ENCODE assay signal across 9 cellular contexts in genomic region chr1:16215882-16216753, GRCh38. TPM values are rescaled to one million over a fixed set of nuclear protein-coding genes. Genes with fewer than 3 reads are reported as not detected.
DNase-seq lines count a peak whose midpoint lies in the region; ATAC-seq and TF ChIP-seq lines count a peak whose summit lies in the region.
"Had no signal": no experiment of that assay in that cellular context is flagged by ENCODE, and none has a peak within 500 bp of the region (broad histone marks: within the 10 kb centered on the region; RNA-seq: fewer than 3 reads in every experiment).

No MANE protein-coding gene starts in this region.

- no peaks in the 10 kb centered on the region for H3K9me3 Mint-ChIP-seq in natural killer cell

- H3K4me1 Mint-ChIP-seq in natural killer cell, result peaks cover 17 to 28% of the 10 kb centered on the region in 2 donors

- WGBS in suprapubic skin, result 18% methylated on average over 27 of the region's 33 CpGs

- no peaks in the 10 kb centered on the region for H3K27me3 ChIP-seq in suprapubic skin

- H3K4me3 Mint-ChIP-seq in natural killer cell, result peak overlapping the region; percentile 85

- H3K27ac ChIP-seq in suprapubic skin, result peak overlapping the region; percentile 78

- H3K4me3 ChIP-seq in suprapubic skin, result peak overlapping the region; percentile 54

- DNase-seq in C1 segment of cervical spinal cord (lab: John Stamatoyannopoulos, UW) (peak in 8 of 14 donors; percentile 20 to 55 (median 38)), OCI-M2 (lab: John Stamatoyannopoulos, UW; ENCODE audit: unreplicated experiment) (peak; percentile 71), fibroblast of the conjunctiva (ENCODE audit: low read depth) (peak; percentile 76), natural killer cell (peak; percentile 57), suprapubic skin (ENCODE audit: low spot score in 2 of 2) (peak; percentile 91 to 93), GF-D8 (lab: John Stamatoyannopoulos, UW) (no peak)
- peak; percentile 81 for DNase-seq in activated effector memory CD4-positive, alpha-beta T cell treated with anti-CD3 and anti-CD28 coated beads, Interleukin-2, amount 50 U/mL, for 16 hours

- peaks cover 36% of the 10 kb centered on the region for H3K4me1 ChIP-seq in suprapubic skin

- no peak for TF ChIP-seq CTCF in natural killer cell (IDR thresholded peaks at IDR 0.05)
- TF ChIP-seq CTCF in suprapubic skin (IDR thresholded peaks at IDR 0.05), result no peak

- TF ChIP-seq POLR2A in suprapubic skin (IDR thresholded peaks at IDR 0.05), result no peak

- no peaks in the 10 kb centered on the region for H3K36me3 Mint-ChIP-seq in natural killer cell

- peaks cover 0 to 5% of the 10 kb centered on the region in 2 donors for H3K27me3 Mint-ChIP-seq in natural killer cell (ENCODE audit: low read depth in 2 of 2)

- no peaks in the 10 kb centered on the region for H3K9me3 ChIP-seq in suprapubic skin
- H3K9me3 ChIP-seq: HAP-1 had no signal

- no peak for TF ChIP-seq EP300 in suprapubic skin (IDR thresholded peaks at IDR 0.05)

- intact Hi-C loops in natural killer cell (cut with micrococcal nuclease), result no loop called here

- peak overlapping the region; percentile 16 to 36 for H3K27ac Mint-ChIP-seq in natural killer cell

- no peaks in the 10 kb centered on the region for H3K36me3 ChIP-seq in suprapubic skin
- H3K36me3 ChIP-seq: HAP-1 had no signal

- ATAC-seq in HG03108 (IDR thresholded peaks at IDR 0.05; ENCODE audit: unreplicated experiment) (peak; percentile 42), natural killer cell (peak; percentile 59 to 64 (median 61))

RNA-seq across cellular contexts. Expression of gene ARHGEF19, which starts 3.7 kb away (rescaled TPM):
- 10 to 100 TPM; 14.6 to 18.9 (median 15.8) TPM for total RNA-seq in natural killer cell
- 10 to 100 TPM; 33.0 to 83.8 (median 45.7) TPM for total RNA-seq in suprapubic skin

RNA-seq across cellular contexts. Expression of gene CPLANE2, which starts 20.9 kb away (rescaled TPM):
- total RNA-seq in natural killer cell, result 10 to 100 TPM in 1 of 3 donors, 1 to 10 TPM in 2; 7.6 to 10.8 (median 8.3) TPM
- total RNA-seq in suprapubic skin, result 10 to 100 TPM in 2 of 4 donors, 1 to 10 TPM in 2; 5.2 to 20.4 (median 12.7) TPM
